3 cellular contexts compared by ENCODE assay signal in genomic region chr14:103973354-103973753, GRCh38.
TF ChIP-seq lines count a peak whose summit lies in the region.

No MANE protein-coding gene starts in this region.

TF ChIP-seq in HEK293, 187 proteins besides CTCF, POLR2A, EP300 and RAD21:
- TF ChIP-seq ZNF274 (IDR thresholded peaks at IDR 0.05; ENCODE audit: low read length) (no peak), ZNF274 (tag by site-specific recombination; IDR thresholded peaks at IDR 0.05; ENCODE audit: borderline replicate concordance) (no peak), ZNF248 (tag by site-specific recombination; IDR thresholded peaks at IDR 0.05) (no peak), ZNF514 (tag by site-specific recombination; IDR thresholded peaks at IDR 0.05) (no peak), ZNF311 (tag by site-specific recombination; IDR thresholded peaks at IDR 0.05; ENCODE audit: borderline replicate concordance) (no peak), ZNF335 (tag by site-specific recombination; conservative IDR thresholded peaks at IDR 0.05) (peak; percentile 77)
- TF ChIP-seq, protein P1, sequence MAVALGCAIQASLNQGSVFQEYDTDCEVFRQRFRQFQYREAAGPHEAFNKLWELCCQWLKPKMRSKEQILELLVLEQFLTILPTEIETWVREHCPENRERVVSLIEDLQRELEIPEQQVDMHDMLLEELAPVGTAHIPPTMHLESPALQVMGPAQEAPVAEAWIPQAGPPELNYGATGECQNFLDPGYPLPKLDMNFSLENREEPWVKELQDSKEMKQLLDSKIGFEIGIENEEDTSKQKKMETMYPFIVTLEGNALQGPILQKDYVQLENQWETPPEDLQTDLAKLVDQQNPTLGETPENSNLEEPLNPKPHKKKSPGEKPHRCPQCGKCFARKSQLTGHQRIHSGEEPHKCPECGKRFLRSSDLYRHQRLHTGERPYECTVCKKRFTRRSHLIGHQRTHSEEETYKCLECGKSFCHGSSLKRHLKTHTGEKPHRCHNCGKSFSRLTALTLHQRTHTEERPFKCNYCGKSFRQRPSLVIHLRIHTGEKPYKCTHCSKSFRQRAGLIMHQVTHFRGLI (tag by site-specific recombination; IDR thresholded peaks at IDR 0.05), result no peak

TF ChIP-seq in K562, 482 proteins besides CTCF, POLR2A, EP300 and RAD21:
- TF ChIP-seq NELFE (IDR thresholded peaks at IDR 0.05; ENCODE audit: insufficient read depth, insufficient read length) (no peak), ZNF316 (IDR thresholded peaks at IDR 0.05) (peak; percentile 14; the same call in 1 of the 2 replicates), MED1 (CRISPR knock-in tag; IDR thresholded peaks at IDR 0.05; ENCODE audit: borderline replicate concordance) (no peak), MECOM (CRISPR knock-in tag; IDR thresholded peaks at IDR 0.05) (no peak), ESRRA (IDR thresholded peaks at IDR 0.05; ENCODE audit: borderline replicate concordance, low read depth) (peak; percentile 79), BDP1 (IDR thresholded peaks at IDR 0.05; ENCODE audit: insufficient read depth, insufficient read length) (no peak), ZNF696 (CRISPR knock-in tag; conservative IDR thresholded peaks at IDR 0.05) (no peak)

TF ChIP-seq in HepG2, 621 proteins besides CTCF, POLR2A, EP300 and RAD21:
- TF ChIP-seq CCAR2 (optimal IDR thresholded peaks at IDR 0.05; ENCODE audit: low read depth, low read length) (no peak), TEAD3 (CRISPR knock-in tag; optimal IDR thresholded peaks at IDR 0.05; ENCODE audit: borderline replicate concordance) (peak; percentile 62), ZNF335 (CRISPR knock-in tag; IDR thresholded peaks at IDR 0.05) (0 out of 2 replicates have a peak, but pooled peaks have one; percentile 64)
- TF ChIP-seq, protein P2, sequence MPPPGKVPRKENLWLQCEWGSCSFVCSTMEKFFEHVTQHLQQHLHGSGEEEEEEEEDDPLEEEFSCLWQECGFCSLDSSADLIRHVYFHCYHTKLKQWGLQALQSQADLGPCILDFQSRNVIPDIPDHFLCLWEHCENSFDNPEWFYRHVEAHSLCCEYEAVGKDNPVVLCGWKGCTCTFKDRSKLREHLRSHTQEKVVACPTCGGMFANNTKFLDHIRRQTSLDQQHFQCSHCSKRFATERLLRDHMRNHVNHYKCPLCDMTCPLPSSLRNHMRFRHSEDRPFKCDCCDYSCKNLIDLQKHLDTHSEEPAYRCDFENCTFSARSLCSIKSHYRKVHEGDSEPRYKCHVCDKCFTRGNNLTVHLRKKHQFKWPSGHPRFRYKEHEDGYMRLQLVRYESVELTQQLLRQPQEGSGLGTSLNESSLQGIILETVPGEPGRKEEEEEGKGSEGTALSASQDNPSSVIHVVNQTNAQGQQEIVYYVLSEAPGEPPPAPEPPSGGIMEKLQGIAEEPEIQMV (CRISPR knock-in tag; IDR thresholded peaks at IDR 0.05; ENCODE audit: low read depth), result no peak
